8 cellular contexts compared by ENCODE assay signal in genomic region chr10:3935141-3935540, GRCh38.
DNase-seq lines count a peak whose midpoint lies in the region; ATAC-seq and TF ChIP-seq lines count a peak whose summit lies in the region.

No MANE protein-coding gene starts in this region.

- DNase-seq in GM04504 (ENCODE audit: low read depth) (peak; percentile 47), GM23338 (ENCODE audit: low spot score) (no peak), T-cell (peak in 30 of 34 experiments; percentile 2 to 45 (median 24)), brain pericyte (ENCODE audit: low read depth, low spot score) (peak; percentile 66), GF-D8 (lab: John Stamatoyannopoulos, UW) (no peak), UCSD-AML1 (lab: John Stamatoyannopoulos, UW; ENCODE audit: unreplicated experiment) (no peak)

- H3K4me3 ChIP-seq in GM23338 (no peak overlapping the region), mucosa of rectum (ENCODE audit: low read length in 2 of 2) (peak overlapping the region; percentile 28 to 59), stomach smooth muscle (ENCODE audit: low read length in 2 of 2) (peak overlapping the region in 1 of 2 donors; percentile 4)

- no peaks in the 10 kb centered on the region for H3K36me3 Mint-ChIP-seq in GM23338 (ENCODE audit: low read depth)
- H3K36me3 Mint-ChIP-seq in T-cell, result no peaks in the 10 kb centered on the region

- H2AFZ ChIP-seq in GM23338, result 0 out of 2 replicates have a peak overlapping the region, but pooled peaks have one; percentile 38

- no peaks in the 10 kb centered on the region for H3F3A ChIP-seq in GM23338 (replicated peaks; ENCODE audit: low read depth)

- CTCF ChIA-PET in T-cell (lab: Charles Lee), result no interaction called here

- H3K4me1 ChIP-seq in GM23338 (ENCODE audit: insufficient read depth) (no peaks in the 10 kb centered on the region), mucosa of rectum (ENCODE audit: control insufficient read depth in 2 of 2, insufficient read depth in 2 of 2, low read length in 2 of 2) (peaks cover 12 to 23% of the 10 kb centered on the region in 2 donors), stomach smooth muscle (ENCODE audit: control insufficient read depth, insufficient read depth, low read length) (peaks cover 15% of the 10 kb centered on the region)

- peak overlapping the region; percentile 27 to 61 for H3K9ac ChIP-seq in mucosa of rectum (ENCODE audit: low read depth in 1 of 2, low read length in 2 of 2)
- H3K9ac ChIP-seq in stomach smooth muscle (ENCODE audit: low read length in 2 of 2), result peak overlapping the region in 1 of 2 donors; percentile 54

- H3K9me2 ChIP-seq in GM23338 (ENCODE audit: insufficient read depth), result no peaks in the 10 kb centered on the region

- peaks cover 5% of the 10 kb centered on the region for H3K27me3 Mint-ChIP-seq in GM23338 (ENCODE audit: insufficient read depth, low read depth, poor library complexity)
- no peaks in the 10 kb centered on the region for H3K27me3 Mint-ChIP-seq in T-cell

- H3K4me2 ChIP-seq in GM23338, result no peak overlapping the region

- POLR2A ChIA-PET in T-cell (lab: Charles Lee), result interaction anchor here in 1 of 2 donors (1.2 kb wide), 1 partner anchor 150 kb away, joined by 5 read pairs; the partner anchor contains the start of gene KLF6

- no peaks in the 10 kb centered on the region for H3K79me2 ChIP-seq in GM23338 (replicated peaks; ENCODE audit: insufficient read depth)

- H3K9me3 Mint-ChIP-seq in GM23338 (peaks cover 4% of the 10 kb centered on the region; the same call in 2 of the 3 replicates), T-cell (peaks cover 0 to 5% (median 0%) of the 10 kb centered on the region in 3 donors)

- H3K27ac ChIP-seq in GM23338 (ENCODE audit: low read depth) (no peak overlapping the region), mucosa of rectum (ENCODE audit: low read depth in 2 of 2, low read length in 2 of 2) (peak overlapping the region; percentile 90 to 92), stomach smooth muscle (ENCODE audit: low read length) (peak overlapping the region; percentile 50)

- H3K36me3 ChIP-seq in GM23338 (ENCODE audit: insufficient read depth), result no peaks in the 10 kb centered on the region
- H3K36me3 ChIP-seq in mucosa of rectum (ENCODE audit: control insufficient read depth in 2 of 2, insufficient read depth in 2 of 2, low read length in 2 of 2), result no peaks in the 10 kb centered on the region
- no peaks in the 10 kb centered on the region for H3K36me3 ChIP-seq in stomach smooth muscle (ENCODE audit: control insufficient read depth in 2 of 2, insufficient read depth in 2 of 2, low read length in 2 of 2)

- H3K4me1 Mint-ChIP-seq in GM23338 (peaks cover 6% of the 10 kb centered on the region; the same call in 2 of the 3 replicates), T-cell (peaks cover 23 to 43% (median 24%) of the 10 kb centered on the region in 3 donors)

- no peaks in the 10 kb centered on the region for H4K20me1 ChIP-seq in GM23338 (replicated peaks; ENCODE audit: insufficient read depth)

- no peak overlapping the region for H3K27ac Mint-ChIP-seq in GM23338
- peak overlapping the region; percentile 93 to 97 for H3K27ac Mint-ChIP-seq in T-cell

- no peak for ATAC-seq in GM23338
- peak; percentile 79 to 90 (median 84) for ATAC-seq in T-cell (replicated peaks in 1 of 4)

- H3K27me3 ChIP-seq in GM23338 (ENCODE audit: insufficient read depth) (no peaks in the 10 kb centered on the region), mucosa of rectum (ENCODE audit: control insufficient read depth in 2 of 2, insufficient read depth in 2 of 2, low read length in 2 of 2) (no peaks in the 10 kb centered on the region), stomach smooth muscle (ENCODE audit: control insufficient read depth in 1 of 2, insufficient read depth in 2 of 2, low read length in 2 of 2) (no peaks in the 10 kb centered on the region)

- H3K4me3 Mint-ChIP-seq in GM23338, result no peak overlapping the region
- peak overlapping the region; percentile 69 to 78 (median 69) for H3K4me3 Mint-ChIP-seq in T-cell

- no peaks in the 10 kb centered on the region for H3K9me3 ChIP-seq in mucosa of rectum (ENCODE audit: control insufficient read depth in 2 of 2, low read length in 2 of 2)
- no peaks in the 10 kb centered on the region for H3K9me3 ChIP-seq in stomach smooth muscle (ENCODE audit: control insufficient read depth in 2 of 2, low read length in 2 of 2)

- TF ChIP-seq CTCF in GM23338 (conservative IDR thresholded peaks at IDR 0.05; ENCODE audit: low read depth in 2 of 2), result no peak

TF ChIP-seq in GM23338, 12 proteins besides CTCF, POLR2A, EP300 and RAD21:
- TF ChIP-seq EZH2phosphoT487 (IDR thresholded peaks at IDR 0.05; ENCODE audit: unreplicated experiment) (no peak), STAT1 (IDR thresholded peaks at IDR 0.05; ENCODE audit: unreplicated experiment) (no peak), JUNB (IDR thresholded peaks at IDR 0.05; ENCODE audit: unreplicated experiment) (no peak), CREB1 (CRISPR knock-in tag; IDR thresholded peaks at IDR 0.05; ENCODE audit: low read depth) (no peak), REST (IDR thresholded peaks at IDR 0.05; ENCODE audit: unreplicated experiment) (no peak), ZNF114 (CRISPR knock-in tag; IDR thresholded peaks at IDR 0.05) (no peak)

Comparison
In these comparisons a context has a peak if more than half of its experiments do, and no peak if none do; other contexts are left out.
1. DNase-seq: peak in GM04504 (single experiment), T-cell (30 of 34) and brain pericyte (single experiment); none in GM23338 (single experiment), GF-D8 (single experiment) and UCSD-AML1 (single experiment).